Comparison of ENCODE assay signal across 8 cellular contexts in genomic region chr12:93766802-93767523, GRCh38.
A peak's percentile ranks its signal among the peaks of the same experiment; 100 is the strongest.
DNase-seq lines count a peak whose midpoint lies in the region; ATAC-seq and TF ChIP-seq lines count a peak whose summit lies in the region.

No MANE protein-coding gene starts in this region.

- POLR2A ChIA-PET in activated CD4-positive, alpha-beta memory T cell treated with anti-CD3 and anti-CD28 coated beads for 36 hours (lab: Charles Lee), result interaction anchor here (0.9 to 2.3 kb wide), 4 partner anchors 24 to 335 kb away, joined by 3 to 8 read pairs (median 3); no protein-coding TSS in a partner anchor

- peaks cover under 1% of the 10 kb centered on the region for H3K9me3 Mint-ChIP-seq in activated CD4-positive, alpha-beta memory T cell treated with anti-CD3 and anti-CD28 coated beads for 36 hours

- H3K9me3 ChIP-seq in ovary, result no peaks in the 10 kb centered on the region

- intact Hi-C loops in activated CD4-positive, alpha-beta memory T cell treated with anti-CD3 and anti-CD28 coated beads for 36 hours (cut with micrococcal nuclease), result loop anchor here (1.0 to 5.0 kb wide), 4 partner anchors 198 to 334 kb away; no protein-coding TSS in a partner anchor
- intact Hi-C loops in ovary (cut with DNase I), result loop anchor here (5.0 to 10.0 kb wide), 3 partner anchors 308 to 338 kb away; no protein-coding TSS in a partner anchor

- H3K4me1 Mint-ChIP-seq in activated CD4-positive, alpha-beta memory T cell treated with anti-CD3 and anti-CD28 coated beads for 36 hours (ENCODE audit: low read depth), result peaks cover 30% of the 10 kb centered on the region

- TF ChIP-seq EP300 in ovary (IDR thresholded peaks at IDR 0.05), result no peak

- H3K4me3 ChIP-seq in ovary, result no peak overlapping the region

- H3K36me3 ChIP-seq in ovary, result no peaks in the 10 kb centered on the region

- H3K36me3 Mint-ChIP-seq in activated CD4-positive, alpha-beta memory T cell treated with anti-CD3 and anti-CD28 coated beads for 36 hours, result no peaks in the 10 kb centered on the region

- ATAC-seq in GM21360 (IDR thresholded peaks at IDR 0.05; ENCODE audit: unreplicated experiment), result no peak

- no peaks in the 10 kb centered on the region for H3K27me3 ChIP-seq in ovary

- CTCF ChIA-PET in activated CD4-positive, alpha-beta memory T cell treated with anti-CD3 and anti-CD28 coated beads for 36 hours (lab: Charles Lee), result interaction anchor here (0.6 to 5.4 kb wide), 27 partner anchors 8 to 440 kb away, joined by 3 to 211 read pairs (median 3); partner anchors contain the start of gene SOCS2

- peaks cover 6% of the 10 kb centered on the region for H3K4me1 ChIP-seq in ovary (ENCODE audit: insufficient read depth)

- WGBS in ovary, 3 donors, result 7 to 14% (median 13%) methylated on average over 6 of the region's 6 CpGs

- peak overlapping the region; percentile 44 for H3K27ac Mint-ChIP-seq in activated CD4-positive, alpha-beta memory T cell treated with anti-CD3 and anti-CD28 coated beads for 36 hours

- DNase-seq in NCI-H1092 treated with DMSO at 0.1 percent for 48 hours (lab: John Stamatoyannopoulos, UW), result peak; percentile 19
- no peak for DNase-seq in NCI-H1092 (lab: John Stamatoyannopoulos, UW)
- peak; percentile 59 for DNase-seq in NAMALWA (ENCODE audit: low spot score)
- DNase-seq in activated CD4-positive, alpha-beta memory T cell treated with anti-CD3 and anti-CD28 coated beads for 36 hours, result peak; percentile 48
- DNase-seq in fibroblast of the conjunctiva (ENCODE audit: low read depth), result peak; percentile 79
- DNase-seq in ovary, result peak in 1 of 5 donors; percentile 42
- no peak for DNase-seq in HK-2 (ENCODE audit: unreplicated experiment)

- no peak for TF ChIP-seq POLR2A in ovary (IDR thresholded peaks at IDR 0.05)

- H3K27me3 Mint-ChIP-seq in activated CD4-positive, alpha-beta memory T cell treated with anti-CD3 and anti-CD28 coated beads for 36 hours, result no peaks in the 10 kb centered on the region

- peak in 2 of 3 donors; percentile 51 to 54 for TF ChIP-seq CTCF in ovary (IDR thresholded peaks at IDR 0.05)

- no peak overlapping the region for H3K27ac ChIP-seq in ovary

- no peak overlapping the region for H3K4me3 Mint-ChIP-seq in activated CD4-positive, alpha-beta memory T cell treated with anti-CD3 and anti-CD28 coated beads for 36 hours

Comparison
In these comparisons a context has a peak if more than half of its experiments do, and no peak if none do; other contexts are left out.
1. DNase-seq: peak in NCI-H1092 treated with DMSO at 0.1 percent for 48 hours (single experiment), NAMALWA (single experiment), activated CD4-positive, alpha-beta memory T cell treated with anti-CD3 and anti-CD28 coated beads for 36 hours (single experiment) and fibroblast of the conjunctiva (single experiment); none in NCI-H1092 (single experiment) and HK-2 (single experiment).